In genomic region chr19:5892772-5893275, GRCh38 we compare ENCODE assay signal across 26 cellular contexts. TPM values are rescaled to one million over a fixed set of nuclear protein-coding genes. Genes with fewer than 3 reads are reported as not detected.
DNase-seq lines count a peak whose midpoint lies in the region; ATAC-seq and TF ChIP-seq lines count a peak whose summit lies in the region.
"Had no signal": no experiment of that assay in that cellular context is flagged by ENCODE, and none has a peak within 500 bp of the region (broad histone marks: within the 10 kb centered on the region; RNA-seq: fewer than 3 reads in every experiment).

No MANE protein-coding gene starts in this region.

- DNase-seq in GM23338 (ENCODE audit: low spot score) (no peak), RWPE2 (ENCODE audit: low spot score) (no peak), mesothelial cell of epicardium (ENCODE audit: low spot score in 2 of 2, unreplicated experiment in 2 of 2) (no peak), GOT3 (lab: John Stamatoyannopoulos, UW) (no peak), prostate gland (ENCODE audit: low spot score) (no peak)
- DNase-seq: activated CD4-positive, alpha-beta T cell treated with anti-CD3 and anti-CD28 coated beads, Interleukin-2, amount 10 ng/mL, durations not matched to agents 7 days and 5 days; activated T-cell treated with anti-CD3 and anti-CD28 coated beads, Interleukin-2, amount 50 U/mL, for 4 hours; midbrain; NCI-H2081; NCI-H345; SHP77 treated with DMSO at 0.1 percent for 48 hours; stimulated activated CD4-positive, alpha-beta T cell treated with anti-CD3 and anti-CD28 coated beads, Interleukin-4, amount 100 ng/mL, for 24 hours; T-helper 9 cell had no signal

- no peak overlapping the region for H3K4me3 Mint-ChIP-seq in GM23338
- H3K4me3 Mint-ChIP-seq in mesothelial cell of epicardium: no peak overlapping the region
- H3K4me3 Mint-ChIP-seq: activated CD4-positive, alpha-beta T cell treated with anti-CD3 and anti-CD28 coated beads, Interleukin-2, amount 10 ng/mL, durations not matched to agents 7 days and 5 days; activated T-cell treated with anti-CD3 and anti-CD28 coated beads, Interleukin-2, amount 50 U/mL, for 4 hours; nephron; stimulated activated effector memory CD8-positive, alpha-beta T cell treated with anti-CD3 and anti-CD28 coated beads, Interleukin-12 subunit alpha, Interleukin-12 subunit beta, amount 100 ng/mL, for 72 hours had no signal

- no peaks in the 10 kb centered on the region for H3K9me2 ChIP-seq in GM23338 (ENCODE audit: insufficient read depth)

- peaks cover 10% of the 10 kb centered on the region for H3K27me3 Mint-ChIP-seq in GM23338 (ENCODE audit: insufficient read depth, low read depth, poor library complexity)
- H3K27me3 Mint-ChIP-seq in mesothelial cell of epicardium (ENCODE audit: low read depth): peaks cover 8% of the 10 kb centered on the region

- H3K4me3 ChIP-seq in BLaER1 (no peak overlapping the region), GM23338 (no peak overlapping the region), RWPE2 (ENCODE audit: severe bottlenecking) (no peak overlapping the region), prostate gland (no peak overlapping the region)
- H3K4me3 ChIP-seq: body of pancreas, pancreas had no signal

- WGBS in prostate gland: 72% methylated on average over 15 of the region's 15 CpGs

- H3K4me2 ChIP-seq in BLaER1: no peak overlapping the region
- no peak overlapping the region; the same call in 1 of the 2 replicates for H3K4me2 ChIP-seq in GM23338

- H3K9me3 Mint-ChIP-seq in GM23338: no peaks in the 10 kb centered on the region
- H3K9me3 Mint-ChIP-seq in mesothelial cell of epicardium: no peaks in the 10 kb centered on the region
- H3K9me3 Mint-ChIP-seq: activated CD4-positive, alpha-beta T cell treated with anti-CD3 and anti-CD28 coated beads, Interleukin-2, amount 10 ng/mL, durations not matched to agents 7 days and 5 days; activated T-cell treated with anti-CD3 and anti-CD28 coated beads, Interleukin-2, amount 50 U/mL, for 4 hours; CD4-positive, alpha-beta T cell; nephron; stimulated activated effector memory CD8-positive, alpha-beta T cell treated with anti-CD3 and anti-CD28 coated beads, Interleukin-12 subunit alpha, Interleukin-12 subunit beta, amount 100 ng/mL, for 72 hours had no signal

- TF ChIP-seq POLR2A in prostate gland (IDR thresholded peaks at IDR 0.05): no peak

- H3K9me3 ChIP-seq in BLaER1: no peaks in the 10 kb centered on the region
- H3K9me3 ChIP-seq in RWPE2 (ENCODE audit: severe bottlenecking): peaks cover 2% of the 10 kb centered on the region
- no peaks in the 10 kb centered on the region for H3K9me3 ChIP-seq in prostate gland
- H3K9me3 ChIP-seq: body of pancreas, pancreas had no signal

- no peak overlapping the region for H2AFZ ChIP-seq in GM23338

- ATAC-seq in GM23338: no peak
- ATAC-seq in RWPE2 (ENCODE audit: low read depth): no peak
- ATAC-seq in HG03342 (IDR thresholded peaks at IDR 0.05; ENCODE audit: unreplicated experiment): no peak

- H3K36me3 Mint-ChIP-seq in GM23338 (ENCODE audit: low read depth) (peaks cover 6% of the 10 kb centered on the region), mesothelial cell of epicardium (peaks cover 3% of the 10 kb centered on the region)

- H3K27ac Mint-ChIP-seq in GM23338: no peak overlapping the region
- H3K27ac Mint-ChIP-seq in mesothelial cell of epicardium: no peak overlapping the region
- H3K27ac Mint-ChIP-seq: activated CD4-positive, alpha-beta T cell treated with anti-CD3 and anti-CD28 coated beads, Interleukin-2, amount 10 ng/mL, durations not matched to agents 7 days and 5 days; CD4-positive, alpha-beta T cell; stimulated activated effector memory CD8-positive, alpha-beta T cell treated with anti-CD3 and anti-CD28 coated beads, Interleukin-12 subunit alpha, Interleukin-12 subunit beta, amount 100 ng/mL, for 72 hours had no signal

- H3K4me1 ChIP-seq in BLaER1 (peaks cover 26% of the 10 kb centered on the region), GM23338 (ENCODE audit: insufficient read depth) (peaks cover 4% of the 10 kb centered on the region; the same call in 1 of the 2 replicates), RWPE2 (ENCODE audit: insufficient read depth, poor library complexity, severe bottlenecking) (no peaks in the 10 kb centered on the region), prostate gland (replicated peaks) (no peaks in the 10 kb centered on the region)
- H3K4me1 ChIP-seq: pancreas had no signal

- H3K27me3 ChIP-seq in BLaER1 (no peaks in the 10 kb centered on the region), GM23338 (ENCODE audit: insufficient read depth) (no peaks in the 10 kb centered on the region), RWPE2 (ENCODE audit: insufficient read depth, poor library complexity, severe bottlenecking) (no peaks in the 10 kb centered on the region), prostate gland (replicated peaks; ENCODE audit: insufficient read depth) (no peaks in the 10 kb centered on the region)
- H3K27me3 ChIP-seq: body of pancreas, pancreas had no signal

- H3K79me2 ChIP-seq in GM23338 (replicated peaks; ENCODE audit: insufficient read depth): no peaks in the 10 kb centered on the region

- peaks cover 60% of the 10 kb centered on the region for H4K20me1 ChIP-seq in BLaER1
- H4K20me1 ChIP-seq in GM23338 (replicated peaks; ENCODE audit: insufficient read depth): peaks cover 5% of the 10 kb centered on the region; the same call in 1 of the 2 replicates

- H3K27ac ChIP-seq in BLaER1 (no peak overlapping the region), GM23338 (ENCODE audit: low read depth) (no peak overlapping the region), RWPE2 (ENCODE audit: poor library complexity, severe bottlenecking) (no peak overlapping the region), prostate gland (peak overlapping the region in 1 of 2 donors; percentile 4)
- H3K27ac ChIP-seq: body of pancreas, pancreas, WERI-Rb-1 had no signal

- no peaks in the 10 kb centered on the region for H3F3A ChIP-seq in GM23338 (replicated peaks; ENCODE audit: low read depth)

- 0 out of 2 replicates have a peak overlapping the region, but pooled peaks have one; percentile 4 for H3K9ac ChIP-seq in BLaER1

- H3K36me3 ChIP-seq in BLaER1 (peaks cover 49% of the 10 kb centered on the region), GM23338 (ENCODE audit: insufficient read depth) (no peaks in the 10 kb centered on the region), RWPE2 (ENCODE audit: low read depth) (peaks cover 5% of the 10 kb centered on the region; the same call in 1 of the 2 replicates), prostate gland (no peaks in the 10 kb centered on the region)

- H3K4me1 Mint-ChIP-seq in GM23338: no peaks in the 10 kb centered on the region; the same call in 1 of the 3 replicates
- peaks cover 6% of the 10 kb centered on the region for H3K4me1 Mint-ChIP-seq in mesothelial cell of epicardium
- H3K4me1 Mint-ChIP-seq: activated CD4-positive, alpha-beta T cell treated with anti-CD3 and anti-CD28 coated beads, Interleukin-2, amount 10 ng/mL, durations not matched to agents 7 days and 5 days; nephron had no signal

- TF ChIP-seq CTCF in GM23338 (conservative IDR thresholded peaks at IDR 0.05; ENCODE audit: low read depth in 2 of 2) (no peak), RWPE2 (IDR thresholded peaks at IDR 0.05; ENCODE audit: poor library complexity, severe bottlenecking) (peak; percentile 21), mesothelial cell of epicardium (IDR thresholded peaks at IDR 0.05; ENCODE audit: unreplicated experiment) (peak; percentile 2), prostate gland (IDR thresholded peaks at IDR 0.05) (no peak)

- intact Hi-C loops in prostate gland (cut with DNase I): loop anchor here (1.0 to 2.0 kb wide), 2 partner anchors 64 to 89 kb away; no protein-coding TSS in a partner anchor

RNA-seq across cellular contexts. Expression of gene NDUFA11, which starts 10.8 kb away (rescaled TPM):
- 171 and 187 TPM in 2 replicates for total RNA-seq in GM23338 (2014; rRNA removed; shearing (Covaris generic))
- polyA plus RNA-seq in GM23338 (2016; fragmentation: Nextera tagmentation; extraction: Ambion mirVana): 523 and 558 TPM in 2 replicates
- total RNA-seq in mesothelial cell of epicardium (229 to 235 TPM (median 233 TPM) in 3 replicates), prostate gland (100 to 1,000 TPM; 259 to 327 TPM)

RNA-seq across cellular contexts. Expression of gene VMAC, which starts 11.8 kb away (rescaled TPM):
- total RNA-seq in GM23338 (2014; rRNA removed; shearing (Covaris generic)): 3.2 and 3.7 TPM in 2 replicates
- polyA plus RNA-seq in GM23338 (2016; fragmentation: Nextera tagmentation; extraction: Ambion mirVana): 0.79 and 0.89 TPM in 2 replicates
- total RNA-seq in mesothelial cell of epicardium: 11.0 to 12.3 TPM (median 11.0 TPM) in 3 replicates
- total RNA-seq in prostate gland: 10 to 100 TPM; 23.6 to 29.0 TPM

RNA-seq across cellular contexts. Expression of gene CAPS, which starts 21.2 kb away (rescaled TPM):
- total RNA-seq in GM23338 (2014; rRNA removed; shearing (Covaris generic)): 0.74 and 3.2 TPM in 2 replicates
- polyA plus RNA-seq in GM23338 (2016; fragmentation: Nextera tagmentation; extraction: Ambion mirVana): 1.5 and 2.5 TPM in 2 replicates
- 16.2 to 17.2 TPM (median 16.7 TPM) in 3 replicates for total RNA-seq in mesothelial cell of epicardium
- total RNA-seq in prostate gland: 10 to 100 TPM; 27.9 to 36.8 TPM

RNA-seq across cellular contexts. Expression of gene FUT5, which starts 22.5 kb away (rescaled TPM):
- total RNA-seq in GM23338 (2014; rRNA removed; shearing (Covaris generic)): not detected in 2 replicates
- 0.10 TPM in 1 of 2 replicates, not detected in the other for polyA plus RNA-seq in GM23338 (2016; fragmentation: Nextera tagmentation; extraction: Ambion mirVana)
- total RNA-seq in mesothelial cell of epicardium (0.47 to 0.79 TPM (median 0.73 TPM) in 3 replicates), prostate gland (not detected)
- total RNA-seq: activated CD4-positive, alpha-beta T cell treated with anti-CD3 and anti-CD28 coated beads, Interleukin-2, amount 10 ng/mL, durations not matched to agents 7 days and 5 days; activated T-cell treated with anti-CD3 and anti-CD28 coated beads, Interleukin-2, amount 50 U/mL, for 4 hours; body of pancreas; dermis microvascular lymphatic vessel endothelial cell; fibroblast of lung; MCF 10A; pancreas; ureter had no signal
- polyA plus RNA-seq: fibroblast of lung, pancreas had no signal

RNA-seq across cellular contexts. Expression of gene FUT3, which starts 41.6 kb away (rescaled TPM):
- not detected in 2 replicates for total RNA-seq in GM23338 (2014; rRNA removed; shearing (Covaris generic))
- 0.45 TPM in 1 of 2 replicates, not detected in the other for polyA plus RNA-seq in GM23338 (2016; fragmentation: Nextera tagmentation; extraction: Ambion mirVana)
- 0.49 to 1.1 TPM (median 0.90 TPM) in 3 replicates for total RNA-seq in mesothelial cell of epicardium
- total RNA-seq in prostate gland: 1 to 10 TPM; 1.4 to 2.1 TPM
- total RNA-seq: activated CD4-positive, alpha-beta T cell treated with anti-CD3 and anti-CD28 coated beads, Interleukin-2, amount 10 ng/mL, durations not matched to agents 7 days and 5 days; dermis microvascular lymphatic vessel endothelial cell; fibroblast of lung; sciatic nerve had no signal
- polyA plus RNA-seq: fibroblast of lung had no signal

Comparison
In these comparisons a context has a peak if more than half of its experiments do, and no peak if none do; other contexts are left out.
1. CTCF ChIP-seq: peak in RWPE2 (single experiment) and mesothelial cell of epicardium (single experiment); none in GM23338 (0 of 2) and prostate gland (0 of 4).